8 cellular contexts compared by ENCODE assay signal in the genomic region with DNA sequence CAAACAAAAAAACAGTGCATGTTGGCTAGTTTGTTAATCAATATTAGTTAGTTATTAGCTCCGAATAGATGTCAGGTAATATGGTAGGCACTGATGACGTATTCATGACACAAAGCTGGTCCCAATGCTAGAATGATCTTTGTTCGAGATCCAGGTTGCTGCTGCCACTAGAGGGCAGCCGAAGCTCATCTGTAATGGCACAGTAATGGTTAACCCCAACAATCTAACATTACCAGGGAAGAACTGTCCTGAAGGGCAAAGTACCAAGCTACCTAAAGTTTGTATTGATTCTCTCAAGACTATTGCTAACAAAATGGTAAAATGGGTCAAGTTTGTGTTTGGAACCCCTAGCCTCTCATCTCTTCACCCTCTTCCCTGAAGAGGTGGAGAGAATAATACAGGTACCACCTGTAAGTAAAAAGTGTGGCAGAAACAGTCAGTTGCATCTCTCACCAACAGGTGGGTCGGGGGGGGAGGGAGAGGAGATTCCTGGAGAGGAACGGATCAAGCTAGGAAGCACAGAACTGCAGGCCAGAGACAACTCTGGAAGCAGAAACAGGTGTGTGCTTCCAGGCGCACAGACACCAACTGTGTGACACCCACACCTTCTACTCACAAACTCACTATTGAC. TPM values are rescaled to one million over a fixed set of nuclear protein-coding genes. Genes with fewer than 3 reads are reported as not detected.
DNase-seq lines count a peak whose midpoint lies in the region; ATAC-seq, FAIRE-seq and TF ChIP-seq lines count a peak whose summit lies in the region.
"Not testable (repeated sequence)": the region's sequence is repeated elsewhere in the genome, so short reads cannot be mapped to it uniquely, and the experiment has no call there.

No MANE protein-coding gene starts in this region.

- not testable (repeated sequence) for H3K4me2 ChIP-seq in A549; GM12878 (ENCODE audit: control insufficient read depth, insufficient read depth)

- H3K36me3 ChIP-seq in GM12878 (ENCODE audit: control insufficient read depth in 2 of 2, insufficient read depth in 2 of 2, low read length in 1 of 2), result not testable (repeated sequence)

- not testable (repeated sequence) for H3K27ac ChIP-seq in A549; GM12878 (ENCODE audit: control insufficient read depth, insufficient read depth)

- H3K4me1 ChIP-seq in A549; GM12878 (ENCODE audit: control insufficient read depth, insufficient read depth, low read length): not testable (repeated sequence)

- TF ChIP-seq CTCF in A549 (IDR thresholded peaks at IDR 0.05) (peak; percentile 57), GM12878 (IDR thresholded peaks at IDR 0.05 in 2 of 3, conservative IDR thresholded peaks at IDR 0.05 in 1 of 3; ENCODE audit: control insufficient read depth in 2 of 3, extremely low read depth in 1 of 3, insufficient read depth in 1 of 3, low read depth in 3 of 3, low read length in 3 of 3) (peak; percentile 10 to 35 (median 21); a peak in 4 of 6 replicates), glutamatergic neuron (IDR thresholded peaks at IDR 0.05; ENCODE audit: partially characterized antibody, unreplicated experiment) (peak; percentile 49), nephron (IDR thresholded peaks at IDR 0.05; ENCODE audit: unreplicated experiment in 3 of 3) (peak; percentile 48 to 55 (median 53))

- SMC1A ChIA-PET in GM12878 (lab: Charles Lee; ENCODE audit: uncharacterized antibody, unreplicated experiment), result not testable (repeated sequence)

- RAD21 ChIA-PET in GM12878 (lab: Charles Lee; ENCODE audit: unreplicated experiment), result interaction anchor here (0.6 kb wide), 1 partner anchor 927 kb away, joined by 3 read pairs; no protein-coding TSS in a partner anchor

- H3K27ac Mint-ChIP-seq in glutamatergic neuron (ENCODE audit: unreplicated experiment); nephron: not testable (repeated sequence)

- H3K27me3 ChIP-seq in GM12878 (replicated peaks in 1 of 2; ENCODE audit: control insufficient read depth in 2 of 2, insufficient read depth in 2 of 2, low read length in 1 of 2), result not testable (repeated sequence)

- POLR2A ChIA-PET in A549 (lab: Yijun Ruan, JAX); GM12878 (lab: Charles Lee): not testable (repeated sequence)

- not testable (repeated sequence) for H2AFZ ChIP-seq in GM12878 (ENCODE audit: control insufficient read depth, low read depth, low read length)

- intact Hi-C loops in GM12878 (cut with micrococcal nuclease; ENCODE audit: unreplicated experiment), result not testable (repeated sequence)

- not testable (repeated sequence) for TF ChIP-seq EP300 in A549 (IDR thresholded peaks at IDR 0.05); GM12878 (IDR thresholded peaks at IDR 0.05; ENCODE audit: borderline replicate concordance in 1 of 2, control insufficient read depth in 1 of 2, low read depth in 2 of 2, low read length in 2 of 2)

- WGBS in A549 (ENCODE audit: missing lambda C conversion rate), result 20% methylated on average over 7 of the region's 7 CpGs
- WGBS in GM12878 (ENCODE audit: insufficient coverage, insufficient replicate concordance, low lambda C conversion rate, missing lambda C conversion rate), result 18% methylated on average over 6 of the region's 7 CpGs

- not testable (repeated sequence) for TF ChIP-seq POLR2A in A549 (IDR thresholded peaks at IDR 0.05; ENCODE audit: low read length); GM12878 (IDR thresholded peaks at IDR 0.05; ENCODE audit: low read depth, low read length)

- not testable (repeated sequence) for H3K4me3 Mint-ChIP-seq in glutamatergic neuron (ENCODE audit: unreplicated experiment); nephron

- H3K9me3 Mint-ChIP-seq in glutamatergic neuron (ENCODE audit: unreplicated experiment); nephron: not testable (repeated sequence)

- in situ Hi-C loops in GM12878 (cut with MboI), result not testable (repeated sequence)

- BruUV-seq in GM12878 (replicated peaks; lab: Mats Ljungman, UMichigan), result not testable (repeated sequence)

- peak in 1 of 2 experiments; percentile 5 for DNase-seq in A549 (ENCODE audit: low read depth in 1 of 2, low spot score in 1 of 2)
- peak; percentile 6 for DNase-seq in NCI-H748 (lab: John Stamatoyannopoulos, UW; ENCODE audit: unreplicated experiment)
- DNase-seq in GM12878 (ENCODE audit: low read depth, low spot score); glutamatergic neuron: not testable (repeated sequence)

- peak; percentile 49 to 69 for TF ChIP-seq RAD21 in A549 (conservative IDR thresholded peaks at IDR 0.05 in 1 of 2, IDR thresholded peaks at IDR 0.05 in 1 of 2)
- TF ChIP-seq RAD21 in GM12878 (IDR thresholded peaks at IDR 0.05; ENCODE audit: insufficient read depth, low read depth, low read length), result peak; percentile 25; the same call in 1 of the 2 replicates

- ATAC-seq in A549 (peak; percentile 91 to 95), GM18519 (IDR thresholded peaks at IDR 0.05; ENCODE audit: low FRiP score, unreplicated experiment) (peak; percentile 92), GM21723 (IDR thresholded peaks at IDR 0.05; ENCODE audit: unreplicated experiment) (peak; percentile 98), HG03103 (IDR thresholded peaks at IDR 0.05; ENCODE audit: low read depth, unreplicated experiment) (peak; percentile 71), GM12878 (peak; percentile 98)

- not testable (repeated sequence) for H3K4me3 ChIP-seq in A549, GM12878

- H3K9ac ChIP-seq in GM12878 (ENCODE audit: control insufficient read depth, insufficient read depth, low read length), result not testable (repeated sequence)

- CTCF ChIA-PET in A549 (lab: Yijun Ruan, JAX), result not testable (repeated sequence)
- CTCF ChIA-PET in GM12878 (lab: Yijun Ruan, JAX), result interaction anchor here (1.5 kb wide), 1 partner anchor 610 kb away, joined by 4 read pairs; no protein-coding TSS in a partner anchor

- H3K36me3 Mint-ChIP-seq in glutamatergic neuron (ENCODE audit: unreplicated experiment); nephron (ENCODE audit: low read depth): not testable (repeated sequence)

- H3K27me3 Mint-ChIP-seq in glutamatergic neuron (ENCODE audit: unreplicated experiment); nephron (ENCODE audit: low read depth): not testable (repeated sequence)

- H3K9me3 ChIP-seq in A549; GM12878 (replicated peaks; ENCODE audit: control insufficient read depth, insufficient read depth, low read length): not testable (repeated sequence)

- not testable (repeated sequence) for H3K79me2 ChIP-seq in GM12878 (ENCODE audit: control insufficient read depth, insufficient read depth, low read length)

- H4K20me1 ChIP-seq in GM12878 (ENCODE audit: control insufficient read depth, insufficient read depth), result not testable (repeated sequence)

- not testable (repeated sequence) for H3K4me1 Mint-ChIP-seq in glutamatergic neuron (ENCODE audit: low read depth, unreplicated experiment); nephron

- FAIRE-seq in A549 (lab: Jason Lieb, UNC), result not testable (repeated sequence)
- FAIRE-seq in GM12878 (lab: Jason Lieb, UNC), result peak; percentile 49

TF ChIP-seq in A549, 52 proteins besides CTCF, POLR2A, EP300 and RAD21:
- peak; percentile 62 for TF ChIP-seq SMC3 (IDR thresholded peaks at IDR 0.05)

TF ChIP-seq in GM12878, 131 proteins besides CTCF, POLR2A, EP300 and RAD21:
- TF ChIP-seq CREB1 (IDR thresholded peaks at IDR 0.05; ENCODE audit: low read depth) (0 out of 2 replicates have a peak, but pooled peaks have one; percentile 23), SMC3 (IDR thresholded peaks at IDR 0.05; ENCODE audit: borderline replicate concordance, low read length) (peak; percentile 26; the same call in 1 of the 2 replicates)

RNA-seq across cellular contexts. Expression of a gene that starts 10.1 kb away (rescaled TPM):
- 10.6 and 14.7 TPM in 2 replicates for polyA plus RNA-seq in A549 (2011; rRNA removed)
- 8.1 and 9.5 TPM in 2 replicates for polyA plus RNA-seq in A549 (2012; cell fraction: cytosol; rRNA removed)
- 7.8 and 9.1 TPM in 2 replicates for polyA plus RNA-seq in A549 (2012; cell fraction: nucleus; rRNA removed)
- 17.4 to 18.6 TPM (median 17.6 TPM) in 3 replicates for polyA plus RNA-seq in A549 (2017; fragmentation: RNase III; extraction: RNeasy Plus Mini Kit Qiagen cat#74134 plus additional on column Dnase treatment)
- 23.0 and 26.2 TPM in 2 replicates for polyA minus RNA-seq in A549 (2011; rRNA and poly(A)+ RNA removed)
- total RNA-seq in GM12878 (2013; cell fraction: nucleolus; rRNA removed), result 7.2 and 9.8 TPM in 2 replicates
- 3.7 and 4.9 TPM in 2 replicates for total RNA-seq in GM12878 (2014; rRNA removed)
- 2.2 and 2.8 TPM in 2 replicates for total RNA-seq in GM12878 (2014; rRNA removed; fragmentation: Illumina TruSeq; extraction: Trizol)
- total RNA-seq in GM12878 (2021), result 10.3 and 12.6 TPM in 2 replicates
- 3.8 TPM for polyA plus RNA-seq in GM12878 (2011; ENCODE audit: low read depth)
- polyA plus RNA-seq in GM12878 (2011; rRNA removed), result 2.0 and 4.4 TPM in 2 replicates
- polyA plus RNA-seq in GM12878 (2011; cell fraction: cytosol; rRNA removed), result 4.3 and 4.8 TPM in 2 replicates
- 5.8 and 5.9 TPM in 2 replicates for polyA plus RNA-seq in GM12878 (2011; cell fraction: nucleus; rRNA removed)
- 5.8 and 7.4 TPM in 2 replicates for polyA plus RNA-seq in GM12878 (2012)
- 4.8 and 5.8 TPM in 2 replicates for polyA plus RNA-seq in GM12878 (2014; fragmentation: Illumina TruSeq; extraction: Trizol)
- polyA plus RNA-seq in GM12878 (2014; fragmentation: Nextera tagmentation; extraction: Ambion mirVana), result 1 to 10 TPM; 2.4 to 4.5 TPM
- polyA plus RNA-seq in GM12878 (2014; rRNA removed), result 6.1 and 6.9 TPM in 2 replicates
- polyA plus RNA-seq in GM12878 (2016; fragmentation: Nextera tagmentation; extraction: Ambion mirVana), result 10 to 100 TPM in 1 of 2 experiments, 1 to 10 TPM in 1; 8.3 to 10.2 TPM
- 7.2 TPM in 2 replicates for polyA minus RNA-seq in GM12878 (2011; rRNA and poly(A)+ RNA removed)
- 3.7 and 5.9 TPM in 2 replicates for polyA minus RNA-seq in GM12878 (2011; cell fraction: cytosol; rRNA and poly(A)+ RNA removed)
- polyA minus RNA-seq in GM12878 (2011; cell fraction: nucleus; rRNA and poly(A)+ RNA removed), result 7.0 and 14.6 TPM in 2 replicates
- 29.5 TPM for total RNA-seq in glutamatergic neuron (ENCODE audit: unreplicated experiment)
